ENCODE assay signal across 39 cellular contexts in genomic region chr11:56577621-56578020, GRCh38. TPM values are rescaled to one million over a fixed set of nuclear protein-coding genes. Genes with fewer than 3 reads are reported as not detected.
"Had no signal": no experiment of that assay in that cellular context is flagged by ENCODE, and none has a peak within 500 bp of the region (broad histone marks: within the 10 kb centered on the region; RNA-seq: fewer than 3 reads in every experiment).

TSS of gene OR5M10 (minus strand) at chr11:56577721. CDS start at chr11:56577721, 0 bp downstream.

- H3K4me1 ChIP-seq: adrenal gland, ascending aorta, body of pancreas, breast epithelium had no signal

- ATAC-seq: activated naive CD4-positive, alpha-beta T cell treated with anti-CD3 and anti-CD28 coated beads, Interleukin-2, amount 50 U/mL, for 72 hours; activated naive CD8-positive, alpha-beta T cell treated with anti-CD3 and anti-CD28 coated beads, Interleukin-2, amount 50 U/mL, for 24 hours; activated T-cell treated with anti-CD3 and anti-CD28 coated beads, Interleukin-2, amount 50 U/mL, for 4 hours; activated T-cell treated with anti-CD3 and anti-CD28 coated beads, Interleukin-2, amount 50 U/mL, for 72 hours; activated T-helper 17 cell treated with anti-CD3 and anti-CD28 coated beads, Interleukin-2, amount 50 U/mL, for 72 hours; body of pancreas had no signal

- DNase-seq: activated effector memory CD4-positive, alpha-beta T cell treated with anti-CD3 and anti-CD28 coated beads, Interleukin-2, amount 50 U/mL, for 16 hours; activated effector memory CD4-positive, alpha-beta T cell treated with Interleukin-2 at 50 U/mL for 16 hours; activated gamma-delta T cell; activated gamma-delta T cell treated with Interleukin-2 at 50 U/mL for 16 hours; activated naive CD4-positive, alpha-beta T cell; activated naive CD4-positive, alpha-beta T cell treated with anti-CD3 and anti-CD28 coated beads for 36 hours; activated naive CD4-positive, alpha-beta T cell treated with anti-CD3 and anti-CD28 coated beads, Interleukin-2, amount 10 ng/mL, durations not matched to agents 7 days and 5 days; activated naive CD4-positive, alpha-beta T cell treated with anti-CD3 and anti-CD28 coated beads, Interleukin-2, amount 50 U/mL, for 16 hours; activated naive CD4-positive, alpha-beta T cell treated with Interleukin-2 at 50 U/mL for 16 hours; activated naive CD8-positive, alpha-beta T cell treated with anti-CD3 and anti-CD28 coated beads for 36 hours; activated naive CD8-positive, alpha-beta T cell treated with anti-CD3 and anti-CD28 coated beads, Interleukin-2, amount 10 ng/mL, durations not matched to agents 7 days and 5 days; activated naive CD8-positive, alpha-beta T cell treated with anti-CD3 and anti-CD28 coated beads, Interleukin-2, amount 50 U/mL, for 24 hours; activated T-cell treated with anti-CD3 and anti-CD28 coated beads, Interleukin-2, amount 50 U/mL, for 1 hour; activated T-cell treated with anti-CD3 and anti-CD28 coated beads, Interleukin-2, amount 50 U/mL, for 24 hours; activated T-cell treated with anti-CD3 and anti-CD28 coated beads, Interleukin-2, amount 50 U/mL, for 4 hours; activated T-cell treated with anti-CD3 and anti-CD28 coated beads, Interleukin-2, amount 50 U/mL, for 48 hours; activated T-cell treated with anti-CD3 and anti-CD28 coated beads, Interleukin-2, amount 50 U/mL, for 72 hours; adrenal gland; amniotic stem cell; amygdala; anterior cingulate cortex; aorta; body of pancreas; brain microvascular endothelial cell; caudate nucleus; central memory CD4-positive, alpha-beta T cell; cerebellar nuclear complex had no signal

- H3K9me3 ChIP-seq: adrenal gland, ascending aorta, body of pancreas, breast epithelium had no signal

- FAIRE-seq: astrocyte had no signal

- H3K27ac ChIP-seq: adrenal gland, ascending aorta, body of pancreas, brain microvascular endothelial cell, breast epithelium, cardiac muscle cell had no signal

- H3K4me3 ChIP-seq: adrenal gland, ascending aorta, body of pancreas, breast epithelium, cardiac muscle cell had no signal

RNA-seq across cellular contexts. Expression of gene OR5M10, which starts in this region (rescaled TPM):
- total RNA-seq: activated naive CD4-positive, alpha-beta T cell treated with anti-CD3 and anti-CD28 coated beads for 36 hours; activated naive CD4-positive, alpha-beta T cell treated with anti-CD3 and anti-CD28 coated beads, Interleukin-2, amount 50 U/mL, for 72 hours; activated naive CD8-positive, alpha-beta T cell treated with anti-CD3 and anti-CD28 coated beads for 36 hours; activated naive CD8-positive, alpha-beta T cell treated with anti-CD3 and anti-CD28 coated beads, Interleukin-2, amount 10 ng/mL, durations not matched to agents 7 days and 5 days; activated T-cell treated with anti-CD3 and anti-CD28 coated beads, Interleukin-2, amount 50 U/mL, for 4 hours; activated T-cell treated with anti-CD3 and anti-CD28 coated beads, Interleukin-2, amount 50 U/mL, for 72 hours; activated T-helper 1 cell treated with anti-CD3 and anti-CD28 coated beads, Interleukin-12 subunit alpha, Interleukin-12 subunit beta, Interleukin-2, Interleukin-4 antibody, amounts not matched to agents 30 ng/mL and 10 ng/mL and 1 ng/mL, durations not matched to agents 14 hours and 24 hours and 36 hours; activated T-helper 17 cell treated with anti-CD3 and anti-CD28 coated beads, Interleukin-2, amount 50 U/mL, for 72 hours; activated T-helper 2 cell treated with anti-CD3 and anti-CD28 coated beads, Interferon-gamma antibody, Interleukin-2, Interleukin-4, amounts not matched to agents 10 μg/mL and 5 μg/mL and 100 μg/mL, durations not matched to agents 14 hours and 24 hours and 36 hours; adrenal gland; aorta; ascending aorta; astrocyte; body of pancreas; breast epithelium; bronchial epithelial cell; cardiac muscle cell; cardiac septum; chondrocyte had no signal
- polyA plus RNA-seq: adipose tissue, adrenal gland, aorta, cardiac muscle cell had no signal
